ENCODE assay signal across 27 cellular contexts in the genomic region with DNA sequence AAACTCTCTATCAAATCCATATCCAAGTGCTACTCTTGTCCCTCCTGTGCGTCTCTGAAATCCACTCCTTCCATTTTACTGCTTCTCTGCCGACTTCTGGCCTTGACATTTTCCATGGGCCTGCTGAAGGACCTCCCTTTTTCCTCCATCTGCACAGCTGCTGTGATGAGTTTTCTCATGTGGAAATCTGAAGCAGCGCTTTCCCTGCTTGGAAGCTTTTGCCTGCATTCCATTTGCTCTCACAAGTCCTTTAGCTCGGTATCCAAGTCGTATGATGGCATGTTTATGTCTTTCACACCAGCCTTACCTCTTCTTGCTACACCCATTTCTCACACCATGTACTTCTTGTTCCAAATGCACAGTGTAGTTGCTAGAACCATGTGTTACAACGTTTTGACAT.
"Had no signal": no experiment of that assay in that cellular context is flagged by ENCODE, and none has a peak within 500 bp of the region (broad histone marks: within the 10 kb centered on the region; RNA-seq: fewer than 3 reads in every experiment).

No MANE protein-coding gene starts in this region.

- DNase-seq: naive thymus-derived CD8-positive, alpha-beta T cell; nephron progenitor cell; nucleus accumbens; pancreas; retina; right cardiac atrium; right lobe of liver; sigmoid colon; small intestine; stimulated activated CD4-positive, alpha-beta T cell treated with anti-CD3 and anti-CD28 coated beads, Interleukin-15, amount 100 ng/mL, for 24 hours; stimulated activated CD4-positive, alpha-beta T cell treated with anti-CD3 and anti-CD28 coated beads, Interleukin-2, amount 100 ng/mL, for 24 hours; stimulated activated CD4-positive, alpha-beta T cell treated with anti-CD3 and anti-CD28 coated beads, Interleukin-2, amount 100 ng/mL, for 48 hours; stimulated activated CD4-positive, alpha-beta T cell treated with anti-CD3 and anti-CD28 coated beads, Interleukin-4, amount 100 ng/mL, for 24 hours; stimulated activated naive B cell treated with anti-CD40 and anti-IgM and Interleukin-4, amounts not matched to agents 10 μg/mL and 1 μg/mL and 100 μg/mL, for 72 hours; stimulated activated naive CD4-positive, alpha-beta T cell treated with Interleukin-2 at 50 U/mL for 16 hours; stomach; thyroid gland; trophoblast cell; upper lobe of left lung had no signal

- ATAC-seq: naive thymus-derived CD8-positive, alpha-beta T cell; natural killer cell treated with Interleukin-12 subunit alpha and Interleukin-12 subunit beta and Interleukin-15 and Interleukin-18, amount 100 ng/mL, for 72 hours; pancreas; right cardiac atrium; right lobe of liver; stimulated activated effector memory CD8-positive, alpha-beta T cell treated with anti-CD3 and anti-CD28 coated beads, Interleukin-12 subunit alpha, Interleukin-12 subunit beta, amount 100 ng/mL, for 72 hours; stimulated activated naive B cell treated with anti-CD40 and anti-IgM and Interleukin-4, amounts not matched to agents 10 μg/mL and 1 μg/mL and 100 μg/mL, for 72 hours had no signal

- H3K9me3 ChIP-seq: neutrophil, pancreas, prostate gland, right lobe of liver, sigmoid colon, stomach, thoracic aorta, thyroid gland, tibial nerve, upper lobe of left lung, vagina had no signal

- H3K27me3 ChIP-seq: neutrophil, pancreas, right lobe of liver, sigmoid colon, stomach, thyroid gland, tibial nerve, upper lobe of left lung, vagina had no signal

- H3K27ac ChIP-seq: neutrophil, pancreas, prostate gland, right lobe of liver, sigmoid colon, stomach, thoracic aorta, thyroid gland, tibial nerve, upper lobe of left lung, vagina had no signal

- H3K4me1 ChIP-seq: pancreas, prostate gland, right lobe of liver, thyroid gland, tibial nerve, upper lobe of left lung, vagina had no signal

- H3K4me3 ChIP-seq: pancreas, prostate gland, right lobe of liver, sigmoid colon, stomach, thoracic aorta, thyroid gland, tibial nerve, upper lobe of left lung, vagina had no signal

- H3K36me3 ChIP-seq: neutrophil, pancreas, prostate gland, right lobe of liver, sigmoid colon, stomach, thoracic aorta, thyroid gland, tibial nerve, upper lobe of left lung, vagina had no signal

- FAIRE-seq: pancreas, small intestine, urothelium cell line had no signal
